1 cellular context compared by ENCODE assay signal in genomic region chr4:20487852-20488251, GRCh38.
TF ChIP-seq lines count a peak whose summit lies in the region.

No MANE protein-coding gene starts in this region.

TF ChIP-seq in SK-N-SH, 30 proteins besides CTCF, POLR2A, EP300 and RAD21 (continued from another document):
- TF ChIP-seq ZBTB33 (IDR thresholded peaks at IDR 0.05; ENCODE audit: borderline replicate concordance, low read depth) (no peak), REST (IDR thresholded peaks at IDR 0.05; ENCODE audit: low read depth, low read length) (no peak), TAF1 (IDR thresholded peaks at IDR 0.05; ENCODE audit: borderline replicate concordance, low read depth, low read length) (no peak), GATA2 (CRISPR knock-in tag; IDR thresholded peaks at IDR 0.05) (no peak), NFIC (IDR thresholded peaks at IDR 0.05; ENCODE audit: borderline replicate concordance) (peak; percentile 67), RCOR1 (IDR thresholded peaks at IDR 0.05; ENCODE audit: low read length) (no peak), NRF1 (IDR thresholded peaks at IDR 0.05; ENCODE audit: low read depth, low read length) (no peak), TCF12 (IDR thresholded peaks at IDR 0.05) (0 out of 2 replicates have a peak, but pooled peaks have one; percentile 19), JUND (IDR thresholded peaks at IDR 0.05) (no peak), RXRA (IDR thresholded peaks at IDR 0.05; ENCODE audit: borderline replicate concordance, low read depth) (no peak), USF2 (IDR thresholded peaks at IDR 0.05; ENCODE audit: borderline replicate concordance, low read depth, low read length) (no peak), FOXM1 (IDR thresholded peaks at IDR 0.05; ENCODE audit: low read depth) (no peak), PBX3 (IDR thresholded peaks at IDR 0.05) (peak; percentile 45; the same call in 1 of the 2 replicates), FOXJ3 (CRISPR knock-in tag; IDR thresholded peaks at IDR 0.05) (no peak), EZH2phosphoT487 (IDR thresholded peaks at IDR 0.05; ENCODE audit: borderline replicate concordance, low read depth) (no peak), RFX5 (IDR thresholded peaks at IDR 0.05; ENCODE audit: low read length) (no peak), CHD2 (IDR thresholded peaks at IDR 0.05; ENCODE audit: low read length, partially characterized antibody) (no peak)
TF ChIP-seq in SK-N-SH: peak in this region for 4.
